ENCODE assay signal across 8 cellular contexts in the genomic region with DNA sequence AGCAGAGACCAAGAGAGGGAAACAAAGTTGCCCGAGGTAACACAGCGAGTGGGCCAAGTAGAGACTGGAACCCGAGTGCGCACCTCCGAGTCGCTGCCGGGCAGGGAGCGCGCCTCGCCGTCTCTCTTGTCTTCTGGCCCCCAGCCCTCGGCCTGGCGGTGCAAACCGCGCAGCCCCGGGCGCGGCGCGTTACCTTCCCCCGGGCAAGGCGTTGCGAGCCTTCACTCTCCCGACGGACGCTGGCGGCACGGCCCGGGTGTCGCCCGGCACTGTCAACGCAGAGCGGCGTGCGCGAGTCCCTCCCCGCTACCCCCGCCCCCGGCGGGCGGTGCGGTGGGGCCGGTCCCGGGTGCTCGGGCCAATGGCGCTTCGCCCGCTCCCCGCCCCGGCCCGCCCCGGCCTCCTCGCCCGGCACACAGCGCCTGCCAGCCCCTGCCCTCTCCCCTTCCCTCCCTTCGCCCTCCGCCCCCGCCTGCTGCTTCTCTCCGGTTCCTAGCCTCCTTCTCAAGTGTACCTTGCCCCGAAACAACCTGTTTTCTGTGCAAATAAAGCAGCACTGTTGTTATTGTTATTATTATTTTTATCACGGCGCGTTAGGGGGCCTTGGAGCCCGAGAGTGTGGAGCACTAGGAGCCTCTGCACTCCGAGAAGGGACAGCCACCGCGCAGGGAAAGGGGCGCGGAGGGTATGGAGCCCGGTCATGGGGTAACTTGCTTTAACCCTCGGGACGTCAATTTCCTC. TPM values are rescaled to one million over a fixed set of nuclear protein-coding genes. Genes with fewer than 3 reads are reported as not detected.
DNase-seq lines count a peak whose midpoint lies in the region; ATAC-seq and TF ChIP-seq lines count a peak whose summit lies in the region.

Gene SYTL2, minus strand, starts transcription at position 271 of the 741 bp plus-strand sequence. CDS start 53,416 bp downstream, outside the sequence.

- BruUV-seq in PC-9 (replicated peaks; lab: Mats Ljungman, UMichigan), result no TSS peak

- H3K4me1 ChIP-seq in PC-9 (replicated peaks; ENCODE audit: insufficient read depth), result peaks cover 34% of the 10 kb centered on the region

- no peaks in the 10 kb centered on the region for H3K9me3 ChIP-seq in PC-9 (ENCODE audit: insufficient read depth, low read depth)

- peak within 1 kb of the TSS; percentile 87 for H3K4me3 Mint-ChIP-seq in activated T-helper 17 cell treated with anti-CD3 and anti-CD28 coated beads, Interleukin-2, amount 50 U/mL, for 72 hours
- peak within 1 kb of the TSS; percentile 96 for H3K4me3 Mint-ChIP-seq in natural killer cell
- H3K4me3 Mint-ChIP-seq in stimulated activated naive B cell treated with anti-CD40 and anti-IgM and Interleukin-4, amounts not matched to agents 10 μg/mL and 1 μg/mL and 100 μg/mL, for 72 hours, result peak within 1 kb of the TSS; percentile 76 to 78

- peak within 1 kb of the TSS; percentile 85 for H2AFZ ChIP-seq in PC-9

- H3K4me3 ChIP-seq in PC-9, result peak within 1 kb of the TSS; percentile 81
- H3K4me3 ChIP-seq in fibroblast of pulmonary artery (replicated peaks; ENCODE audit: low read depth, low read length), result peak within 1 kb of the TSS; percentile 54

- CTCF ChIA-PET in PC-9 (lab: Charles Lee), result no interaction called here

- no peaks in the 10 kb centered on the region for H3K27me3 Mint-ChIP-seq in activated T-helper 17 cell treated with anti-CD3 and anti-CD28 coated beads, Interleukin-2, amount 50 U/mL, for 72 hours
- peaks cover 0 to 3% of the 10 kb centered on the region in 2 donors for H3K27me3 Mint-ChIP-seq in natural killer cell (ENCODE audit: low read depth in 2 of 2)
- peaks cover 12 to 25% of the 10 kb centered on the region in 2 donors for H3K27me3 Mint-ChIP-seq in stimulated activated naive B cell treated with anti-CD40 and anti-IgM and Interleukin-4, amounts not matched to agents 10 μg/mL and 1 μg/mL and 100 μg/mL, for 72 hours

- H3K27ac ChIP-seq in C4-2B (peak within 1 kb of the TSS; percentile 52), PC-9 (no peak within 1 kb of the TSS)

- POLR2A ChIA-PET in PC-9 (lab: Charles Lee; ENCODE audit: unreplicated experiment), result no interaction called here

- H3K27me3 ChIP-seq in PC-9 (ENCODE audit: insufficient read depth, low read depth), result no peaks in the 10 kb centered on the region

- no peaks in the 10 kb centered on the region for H4K20me1 ChIP-seq in PC-9 (ENCODE audit: insufficient read depth)

- no peaks in the 10 kb centered on the region for H3K9me2 ChIP-seq in PC-9 (ENCODE audit: insufficient read depth)

- H3K4me1 Mint-ChIP-seq in activated T-helper 17 cell treated with anti-CD3 and anti-CD28 coated beads, Interleukin-2, amount 50 U/mL, for 72 hours, result peaks cover 13% of the 10 kb centered on the region
- peaks cover 37 to 38% of the 10 kb centered on the region in 2 donors for H3K4me1 Mint-ChIP-seq in natural killer cell
- peaks cover 10 to 19% of the 10 kb centered on the region in 2 donors for H3K4me1 Mint-ChIP-seq in stimulated activated naive B cell treated with anti-CD40 and anti-IgM and Interleukin-4, amounts not matched to agents 10 μg/mL and 1 μg/mL and 100 μg/mL, for 72 hours

- peak; percentile 34 for TF ChIP-seq CTCF in C4-2B (conservative IDR thresholded peaks at IDR 0.05)
- TF ChIP-seq CTCF in PC-9 (conservative IDR thresholded peaks at IDR 0.05), result no peak
- no peak for TF ChIP-seq CTCF in fibroblast of pulmonary artery (IDR thresholded peaks at IDR 0.05; ENCODE audit: low read length, missing control alignments)
- no peak for TF ChIP-seq CTCF in natural killer cell (IDR thresholded peaks at IDR 0.05)

- peak within 1 kb of the TSS; percentile 97 for H3K4me2 ChIP-seq in PC-9

- no peaks in the 10 kb centered on the region for H3K36me3 Mint-ChIP-seq in activated T-helper 17 cell treated with anti-CD3 and anti-CD28 coated beads, Interleukin-2, amount 50 U/mL, for 72 hours (ENCODE audit: low read depth)
- H3K36me3 Mint-ChIP-seq in natural killer cell, result no peaks in the 10 kb centered on the region
- no peaks in the 10 kb centered on the region for H3K36me3 Mint-ChIP-seq in stimulated activated naive B cell treated with anti-CD40 and anti-IgM and Interleukin-4, amounts not matched to agents 10 μg/mL and 1 μg/mL and 100 μg/mL, for 72 hours

- no peaks in the 10 kb centered on the region for H3K79me2 ChIP-seq in PC-9 (ENCODE audit: low read depth)

- peak; percentile 73 to 76 for DNase-seq in PC-9
- peak; percentile 22 for DNase-seq in fibroblast of pulmonary artery (ENCODE audit: low read depth)
- DNase-seq in natural killer cell, result peak; percentile 79
- DNase-seq in stimulated activated naive B cell treated with anti-CD40 and anti-IgM and Interleukin-4, amounts not matched to agents 10 μg/mL and 1 μg/mL and 100 μg/mL, for 72 hours, result peak; percentile 38

- ATAC-seq in GM19328 (IDR thresholded peaks at IDR 0.05; ENCODE audit: unreplicated experiment) (peak; percentile 72), HG03442 (IDR thresholded peaks at IDR 0.05; ENCODE audit: unreplicated experiment) (peak; percentile 85), natural killer cell (peak; percentile 87 to 97 (median 95))
- peak; percentile 98 for ATAC-seq in activated T-helper 17 cell treated with anti-CD3 and anti-CD28 coated beads, Interleukin-2, amount 50 U/mL, for 72 hours (replicated peaks)
- ATAC-seq in stimulated activated naive B cell treated with anti-CD40 and anti-IgM and Interleukin-4, amounts not matched to agents 10 μg/mL and 1 μg/mL and 100 μg/mL, for 72 hours (replicated peaks), result peak; percentile 93 to 95

- peaks cover 9% of the 10 kb centered on the region; the same call in 1 of the 2 replicates for H3F3A ChIP-seq in PC-9 (ENCODE audit: insufficient read depth, low read depth)

- H3K9me3 Mint-ChIP-seq in activated T-helper 17 cell treated with anti-CD3 and anti-CD28 coated beads, Interleukin-2, amount 50 U/mL, for 72 hours, result no peaks in the 10 kb centered on the region
- H3K9me3 Mint-ChIP-seq in natural killer cell, result no peaks in the 10 kb centered on the region
- no peaks in the 10 kb centered on the region for H3K9me3 Mint-ChIP-seq in stimulated activated naive B cell treated with anti-CD40 and anti-IgM and Interleukin-4, amounts not matched to agents 10 μg/mL and 1 μg/mL and 100 μg/mL, for 72 hours

- H3K36me3 ChIP-seq in PC-9 (ENCODE audit: low read depth), result no peaks in the 10 kb centered on the region

- H3K27ac Mint-ChIP-seq in activated T-helper 17 cell treated with anti-CD3 and anti-CD28 coated beads, Interleukin-2, amount 50 U/mL, for 72 hours, result peak within 1 kb of the TSS; percentile 15
- peak within 1 kb of the TSS; percentile 91 to 95 for H3K27ac Mint-ChIP-seq in natural killer cell
- peak within 1 kb of the TSS; percentile 40 for H3K27ac Mint-ChIP-seq in stimulated activated naive B cell treated with anti-CD40 and anti-IgM and Interleukin-4, amounts not matched to agents 10 μg/mL and 1 μg/mL and 100 μg/mL, for 72 hours

- intact Hi-C loops in PC-9 (cut with micrococcal nuclease; ENCODE audit: unreplicated experiment), result loop anchor here (1.0 to 2.0 kb wide), 2 partner anchors 34 to 40 kb away; no protein-coding TSS in a partner anchor
- intact Hi-C loops in natural killer cell (cut with micrococcal nuclease), result loop anchor here (1.0 to 5.0 kb wide), 3 partner anchors 16 to 164 kb away; partner anchors contain the start of gene TMEM126A

RNA-seq across cellular contexts. Expression of gene SYTL2, which starts in this region (rescaled TPM):
- 13.3 and 16.0 TPM in 2 replicates for total RNA-seq in PC-9 (2021)
- 10 to 100 TPM; 10.5 to 12.1 TPM for total RNA-seq in activated T-helper 17 cell treated with anti-CD3 and anti-CD28 coated beads, Interleukin-2, amount 50 U/mL, for 72 hours
- total RNA-seq in natural killer cell, result 100 to 1,000 TPM; 116 to 237 (median 143) TPM

Comparison
In these comparisons a context has a peak if more than half of its experiments do, and no peak if none do; other contexts are left out.
1. DNase-seq: peak in every context shown above with its lines; median percentile 79 in natural killer cell; 74 in PC-9; 38 in stimulated activated naive B cell treated with anti-CD40 and anti-IgM and Interleukin-4, amounts not matched to agents 10 μg/mL and 1 μg/mL and 100 μg/mL, for 72 hours; 22 in fibroblast of pulmonary artery.
2. H3K27ac Mint-ChIP-seq: peak in every context shown above with its lines; median percentile 93 in natural killer cell; 40 in stimulated activated naive B cell treated with anti-CD40 and anti-IgM and Interleukin-4, amounts not matched to agents 10 μg/mL and 1 μg/mL and 100 μg/mL, for 72 hours; 15 in activated T-helper 17 cell treated with anti-CD3 and anti-CD28 coated beads, Interleukin-2, amount 50 U/mL, for 72 hours.